In the genomic region with DNA sequence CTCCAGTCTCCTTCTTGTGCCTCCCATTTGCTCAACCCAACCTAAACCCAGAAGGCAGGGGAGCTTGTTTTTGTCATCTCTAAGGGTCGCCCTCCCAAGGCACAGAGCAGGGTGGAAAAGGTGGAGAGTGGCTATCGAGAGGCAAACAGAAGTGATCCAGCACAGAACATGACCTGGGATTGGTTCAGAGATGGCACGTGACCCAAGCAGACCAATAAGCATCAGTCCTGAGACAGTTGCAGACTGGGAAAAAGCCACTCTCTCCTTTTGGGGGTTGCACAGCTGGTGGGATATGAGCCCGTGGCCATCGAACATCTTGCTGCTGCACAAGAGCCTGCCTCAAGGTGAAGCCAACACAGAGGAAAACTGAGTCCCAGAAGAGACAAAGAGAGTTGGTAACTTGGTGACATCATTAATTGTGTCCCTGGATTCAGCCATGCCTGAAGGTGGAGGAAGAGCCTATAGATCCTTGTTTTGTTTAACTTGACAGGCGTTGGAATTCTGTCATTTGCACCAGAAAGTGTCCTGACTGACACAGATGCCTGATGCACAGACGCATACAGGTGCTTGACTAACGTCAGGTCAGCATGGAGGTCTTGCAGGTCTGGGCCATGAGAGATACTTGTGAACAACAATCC, we compare ENCODE assay signal across 31 cellular contexts.
"Had no signal": no experiment of that assay in that cellular context is flagged by ENCODE, and none has a peak within 500 bp of the region (broad histone marks: within the 10 kb centered on the region; RNA-seq: fewer than 3 reads in every experiment).

No MANE protein-coding gene starts in this region.

- H3K4me1 Mint-ChIP-seq: activated CD4-positive, alpha-beta T cell treated with anti-CD3 and anti-CD28 coated beads, Interleukin-2, amount 10 ng/mL, durations not matched to agents 24 days and 14 days; activated naive CD4-positive, alpha-beta T cell treated with anti-CD3 and anti-CD28 coated beads, Interleukin-2, amount 50 U/mL, for 24 hours; activated naive CD8-positive, alpha-beta T cell treated with anti-CD3 and anti-CD28 coated beads, Interleukin-2, amount 10 ng/mL, durations not matched to agents 7 days and 5 days; central memory CD8-positive, alpha-beta T cell had no signal

- H3K4me3 ChIP-seq: ascending aorta, cardiac muscle cell, SK-N-MC had no signal

- H3K36me3 ChIP-seq: ascending aorta, cardiac muscle cell, WERI-Rb-1 had no signal

- H3K27ac Mint-ChIP-seq: activated CD4-positive, alpha-beta T cell treated with anti-CD3 and anti-CD28 coated beads, Interleukin-2, amount 10 ng/mL, durations not matched to agents 24 days and 14 days; activated CD8-positive, alpha-beta T cell treated with anti-CD3 and anti-CD28 coated beads, Interleukin-2, amount 10 ng/mL, durations not matched to agents 7 days and 5 days; activated naive CD4-positive, alpha-beta T cell treated with anti-CD3 and anti-CD28 coated beads, Interleukin-2, amount 50 U/mL, for 24 hours; activated naive CD8-positive, alpha-beta T cell treated with anti-CD3 and anti-CD28 coated beads, Interleukin-2, amount 10 ng/mL, durations not matched to agents 7 days and 5 days; activated T-cell treated with anti-CD3 and anti-CD28 coated beads, Interleukin-2, amount 50 U/mL, for 24 hours; activated T-helper 2 cell treated with anti-CD3 and anti-CD28 coated beads, Interferon-gamma antibody, Interleukin-2, Interleukin-4, amounts not matched to agents 10 μg/mL and 5 μg/mL and 100 μg/mL, durations not matched to agents 14 hours and 24 hours and 36 hours had no signal

- H3K9me3 ChIP-seq: ascending aorta had no signal

- H3K4me1 ChIP-seq: ascending aorta had no signal

- H3K27me3 ChIP-seq: ascending aorta, cardiac muscle cell had no signal

- H3K27ac ChIP-seq: ascending aorta, cardiac muscle cell, SK-N-MC, WERI-Rb-1 had no signal

- H3K9me3 Mint-ChIP-seq: activated CD4-positive, alpha-beta T cell treated with anti-CD3 and anti-CD28 coated beads, Interleukin-2, amount 10 ng/mL, durations not matched to agents 24 days and 14 days; activated naive CD4-positive, alpha-beta T cell treated with anti-CD3 and anti-CD28 coated beads, Interleukin-2, amount 50 U/mL, for 24 hours; activated naive CD8-positive, alpha-beta T cell treated with anti-CD3 and anti-CD28 coated beads, Interleukin-2, amount 10 ng/mL, durations not matched to agents 7 days and 5 days; activated T-cell treated with anti-CD3 and anti-CD28 coated beads, Interleukin-2, amount 50 U/mL, for 24 hours; activated T-helper 2 cell treated with anti-CD3 and anti-CD28 coated beads, Interferon-gamma antibody, Interleukin-2, Interleukin-4, amounts not matched to agents 10 μg/mL and 5 μg/mL and 100 μg/mL, durations not matched to agents 14 hours and 24 hours and 36 hours; central memory CD8-positive, alpha-beta T cell had no signal

- H3K36me3 Mint-ChIP-seq: activated naive CD4-positive, alpha-beta T cell treated with anti-CD3 and anti-CD28 coated beads, Interleukin-2, amount 50 U/mL, for 24 hours; activated naive CD8-positive, alpha-beta T cell treated with anti-CD3 and anti-CD28 coated beads, Interleukin-2, amount 10 ng/mL, durations not matched to agents 7 days and 5 days had no signal

- DNase-seq: activated CD4-positive, alpha-beta T cell treated with anti-CD3 and anti-CD28 coated beads, Interleukin-2, amount 10 ng/mL, durations not matched to agents 24 days and 14 days; activated CD4-positive, alpha-beta T cell treated with anti-CD3 and anti-CD28 coated beads, Interleukin-2, amount 50 U/mL, for 4 hours; activated CD8-positive, alpha-beta T cell treated with anti-CD3 and anti-CD28 coated beads, Interleukin-2, amount 10 ng/mL, durations not matched to agents 7 days and 5 days; activated gamma-delta T cell; activated naive CD4-positive, alpha-beta T cell treated with Interleukin-2 at 50 U/mL for 16 hours; activated naive CD8-positive, alpha-beta T cell treated with anti-CD3 and anti-CD28 coated beads, Interleukin-2, amount 10 ng/mL, durations not matched to agents 7 days and 5 days; activated T-cell treated with anti-CD3 and anti-CD28 coated beads, Interleukin-2, amount 50 U/mL, for 24 hours; amygdala; MM.1S; MV-4-11; NCI-H1092 treated with DMSO at 0.1 percent for 48 hours; NCI-H1417; NCI-H146; NCI-H187; NCI-H2029 treated with DMSO at 0.1 percent for 48 hours; NCI-H2107; NCI-H2171; NCI-H510A; NCI-H526; NCI-H748 treated with DMSO at 0.1 percent for 48 hours; OCI-M1; Right ventricle myocardium superior; SW 1271; T1000; WERI-Rb-1 had no signal

- H3K4me3 Mint-ChIP-seq: activated CD4-positive, alpha-beta T cell treated with anti-CD3 and anti-CD28 coated beads, Interleukin-2, amount 10 ng/mL, durations not matched to agents 24 days and 14 days; activated CD8-positive, alpha-beta T cell treated with anti-CD3 and anti-CD28 coated beads, Interleukin-2, amount 10 ng/mL, durations not matched to agents 7 days and 5 days; activated naive CD4-positive, alpha-beta T cell treated with anti-CD3 and anti-CD28 coated beads, Interleukin-2, amount 50 U/mL, for 24 hours; activated naive CD8-positive, alpha-beta T cell treated with anti-CD3 and anti-CD28 coated beads, Interleukin-2, amount 10 ng/mL, durations not matched to agents 7 days and 5 days; activated T-cell treated with anti-CD3 and anti-CD28 coated beads, Interleukin-2, amount 50 U/mL, for 24 hours; central memory CD8-positive, alpha-beta T cell had no signal

- ATAC-seq: activated CD8-positive, alpha-beta T cell treated with anti-CD3 and anti-CD28 coated beads, Interleukin-2, amount 10 ng/mL, durations not matched to agents 7 days and 5 days had no signal
